8 cellular contexts compared by ENCODE assay signal in genomic region chr12:92502417-92503028, GRCh38.
DNase-seq lines count a peak whose midpoint lies in the region; ATAC-seq and TF ChIP-seq lines count a peak whose summit lies in the region.

No MANE protein-coding gene starts in this region.

- POLR2A ChIA-PET in Panc1 (lab: Charles Lee): no interaction called here

- H3K27ac ChIP-seq in Panc1 (ENCODE audit: low read length): no peak overlapping the region

- no peak overlapping the region for H3K4me3 ChIP-seq in Panc1 (ENCODE audit: low read depth in 2 of 2, low read length in 2 of 2)
- H3K4me3 ChIP-seq in epithelial cell of proximal tubule (ENCODE audit: low read depth, low read length): no peak overlapping the region

- H3K27me3 ChIP-seq in Panc1 (ENCODE audit: control insufficient read depth, insufficient read depth, low read length): no peaks in the 10 kb centered on the region

- no peaks in the 10 kb centered on the region for H3K9me3 ChIP-seq in Panc1 (ENCODE audit: control insufficient read depth, insufficient read depth, low read depth, low read length)

- CTCF ChIA-PET in Panc1 (lab: Charles Lee): no interaction called here

- peak; percentile 1 for DNase-seq in stimulated activated naive CD4-positive, alpha-beta T cell treated with Interleukin-2 at 50 U/mL for 16 hours (lab: John Stamatoyannopoulos, UW)
- DNase-seq in stimulated activated naive CD4-positive, alpha-beta T cell (lab: John Stamatoyannopoulos, UW): no peak
- DNase-seq in Panc1 (ENCODE audit: low read depth, low spot score) (no peak), epithelial cell of proximal tubule (ENCODE audit: low read depth) (no peak), T1000 (lab: John Stamatoyannopoulos, UW) (no peak), DMS153 treated with DMSO at 0.1 percent for 48 hours (lab: John Stamatoyannopoulos, UW; ENCODE audit: unreplicated experiment) (no peak)
- peak; percentile 22 for DNase-seq in stimulated activated naive CD8-positive, alpha-beta T cell treated with anti-CD3 and anti-CD28 coated beads, Interleukin-15, Interleukin-2, amounts not matched to agents 100 U/mL and 50 U/mL, for 24 hours

- no TSS peak for BruUV-seq in Panc1 (replicated peaks; lab: Mats Ljungman, UMichigan)

- no peaks in the 10 kb centered on the region for H3K36me3 ChIP-seq in Panc1 (ENCODE audit: control insufficient read depth, insufficient read depth, low read length)

- ATAC-seq in HG02938 (IDR thresholded peaks at IDR 0.05; ENCODE audit: unreplicated experiment): peak; percentile 50
- ATAC-seq in Panc1: no peak
- ATAC-seq in stimulated activated naive CD8-positive, alpha-beta T cell treated with anti-CD3 and anti-CD28 coated beads, Interleukin-15, Interleukin-2, amounts not matched to agents 100 U/mL and 50 U/mL, for 24 hours: peak; percentile 20

- TF ChIP-seq CTCF in Panc1 (IDR thresholded peaks at IDR 0.05) (peak; percentile 19; the same call in 1 of the 2 replicates), epithelial cell of proximal tubule (conservative IDR thresholded peaks at IDR 0.05; ENCODE audit: low read depth, low read length) (peak; percentile 52)

- H3K4me1 ChIP-seq in Panc1 (ENCODE audit: control insufficient read depth, insufficient read depth, low read length): no peaks in the 10 kb centered on the region

- in situ Hi-C loops in Panc1 (cut with HindIII; ENCODE audit: low pct_unique_long_range_greater_than_20kb, low sequenced_read_pairs): no loop called here

- intact Hi-C loops in Panc1 (cut with micrococcal nuclease; ENCODE audit: unreplicated experiment): no loop called here

Comparison
In these comparisons a context has a peak if more than half of its experiments do, and no peak if none do; other contexts are left out.
1. DNase-seq: peak in stimulated activated naive CD4-positive, alpha-beta T cell treated with Interleukin-2 at 50 U/mL for 16 hours (single experiment) and stimulated activated naive CD8-positive, alpha-beta T cell treated with anti-CD3 and anti-CD28 coated beads, Interleukin-15, Interleukin-2, amounts not matched to agents 100 U/mL and 50 U/mL, for 24 hours (single experiment); none in stimulated activated naive CD4-positive, alpha-beta T cell (0 of 6), Panc1 (single experiment), epithelial cell of proximal tubule (single experiment), T1000 (single experiment) and DMS153 treated with DMSO at 0.1 percent for 48 hours (single experiment).